Comparison of ENCODE assay signal across 1 cellular context in genomic region chr1:154237435-154237834, GRCh38.
A peak's percentile ranks its signal among the peaks of the same experiment; 100 is the strongest.
TF ChIP-seq lines count a peak whose summit lies in the region.

No MANE protein-coding gene starts in this region.

TF ChIP-seq in HepG2, 621 proteins besides CTCF, POLR2A, EP300 and RAD21 (continued from another document and continues in another):
- TF ChIP-seq, protein P1, sequence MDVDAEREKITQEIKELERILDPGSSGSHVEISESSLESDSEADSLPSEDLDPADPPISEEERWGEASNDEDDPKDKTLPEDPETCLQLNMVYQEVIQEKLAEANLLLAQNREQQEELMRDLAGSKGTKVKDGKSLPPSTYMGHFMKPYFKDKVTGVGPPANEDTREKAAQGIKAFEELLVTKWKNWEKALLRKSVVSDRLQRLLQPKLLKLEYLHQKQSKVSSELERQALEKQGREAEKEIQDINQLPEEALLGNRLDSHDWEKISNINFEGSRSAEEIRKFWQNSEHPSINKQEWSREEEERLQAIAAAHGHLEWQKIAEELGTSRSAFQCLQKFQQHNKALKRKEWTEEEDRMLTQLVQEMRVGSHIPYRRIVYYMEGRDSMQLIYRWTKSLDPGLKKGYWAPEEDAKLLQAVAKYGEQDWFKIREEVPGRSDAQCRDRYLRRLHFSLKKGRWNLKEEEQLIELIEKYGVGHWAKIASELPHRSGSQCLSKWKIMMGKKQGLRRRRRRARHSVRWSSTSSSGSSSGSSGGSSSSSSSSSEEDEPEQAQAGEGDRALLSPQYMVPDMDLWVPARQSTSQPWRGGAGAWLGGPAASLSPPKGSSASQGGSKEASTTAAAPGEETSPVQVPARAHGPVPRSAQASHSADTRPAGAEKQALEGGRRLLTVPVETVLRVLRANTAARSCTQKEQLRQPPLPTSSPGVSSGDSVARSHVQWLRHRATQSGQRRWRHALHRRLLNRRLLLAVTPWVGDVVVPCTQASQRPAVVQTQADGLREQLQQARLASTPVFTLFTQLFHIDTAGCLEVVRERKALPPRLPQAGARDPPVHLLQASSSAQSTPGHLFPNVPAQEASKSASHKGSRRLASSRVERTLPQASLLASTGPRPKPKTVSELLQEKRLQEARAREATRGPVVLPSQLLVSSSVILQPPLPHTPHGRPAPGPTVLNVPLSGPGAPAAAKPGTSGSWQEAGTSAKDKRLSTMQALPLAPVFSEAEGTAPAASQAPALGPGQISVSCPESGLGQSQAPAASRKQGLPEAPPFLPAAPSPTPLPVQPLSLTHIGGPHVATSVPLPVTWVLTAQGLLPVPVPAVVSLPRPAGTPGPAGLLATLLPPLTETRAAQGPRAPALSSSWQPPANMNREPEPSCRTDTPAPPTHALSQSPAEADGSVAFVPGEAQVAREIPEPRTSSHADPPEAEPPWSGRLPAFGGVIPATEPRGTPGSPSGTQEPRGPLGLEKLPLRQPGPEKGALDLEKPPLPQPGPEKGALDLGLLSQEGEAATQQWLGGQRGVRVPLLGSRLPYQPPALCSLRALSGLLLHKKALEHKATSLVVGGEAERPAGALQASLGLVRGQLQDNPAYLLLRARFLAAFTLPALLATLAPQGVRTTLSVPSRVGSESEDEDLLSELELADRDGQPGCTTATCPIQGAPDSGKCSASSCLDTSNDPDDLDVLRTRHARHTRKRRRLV (CRISPR knock-in tag; IDR thresholded peaks at IDR 0.05): no peak
- TF ChIP-seq ZNF709 (CRISPR knock-in tag; IDR thresholded peaks at IDR 0.05): no peak
- TF ChIP-seq HOXA5 (CRISPR knock-in tag; IDR thresholded peaks at IDR 0.05): no peak
- TF ChIP-seq BCL6 (CRISPR knock-in tag; IDR thresholded peaks at IDR 0.05): peak; percentile 67
- TF ChIP-seq, protein P2, sequence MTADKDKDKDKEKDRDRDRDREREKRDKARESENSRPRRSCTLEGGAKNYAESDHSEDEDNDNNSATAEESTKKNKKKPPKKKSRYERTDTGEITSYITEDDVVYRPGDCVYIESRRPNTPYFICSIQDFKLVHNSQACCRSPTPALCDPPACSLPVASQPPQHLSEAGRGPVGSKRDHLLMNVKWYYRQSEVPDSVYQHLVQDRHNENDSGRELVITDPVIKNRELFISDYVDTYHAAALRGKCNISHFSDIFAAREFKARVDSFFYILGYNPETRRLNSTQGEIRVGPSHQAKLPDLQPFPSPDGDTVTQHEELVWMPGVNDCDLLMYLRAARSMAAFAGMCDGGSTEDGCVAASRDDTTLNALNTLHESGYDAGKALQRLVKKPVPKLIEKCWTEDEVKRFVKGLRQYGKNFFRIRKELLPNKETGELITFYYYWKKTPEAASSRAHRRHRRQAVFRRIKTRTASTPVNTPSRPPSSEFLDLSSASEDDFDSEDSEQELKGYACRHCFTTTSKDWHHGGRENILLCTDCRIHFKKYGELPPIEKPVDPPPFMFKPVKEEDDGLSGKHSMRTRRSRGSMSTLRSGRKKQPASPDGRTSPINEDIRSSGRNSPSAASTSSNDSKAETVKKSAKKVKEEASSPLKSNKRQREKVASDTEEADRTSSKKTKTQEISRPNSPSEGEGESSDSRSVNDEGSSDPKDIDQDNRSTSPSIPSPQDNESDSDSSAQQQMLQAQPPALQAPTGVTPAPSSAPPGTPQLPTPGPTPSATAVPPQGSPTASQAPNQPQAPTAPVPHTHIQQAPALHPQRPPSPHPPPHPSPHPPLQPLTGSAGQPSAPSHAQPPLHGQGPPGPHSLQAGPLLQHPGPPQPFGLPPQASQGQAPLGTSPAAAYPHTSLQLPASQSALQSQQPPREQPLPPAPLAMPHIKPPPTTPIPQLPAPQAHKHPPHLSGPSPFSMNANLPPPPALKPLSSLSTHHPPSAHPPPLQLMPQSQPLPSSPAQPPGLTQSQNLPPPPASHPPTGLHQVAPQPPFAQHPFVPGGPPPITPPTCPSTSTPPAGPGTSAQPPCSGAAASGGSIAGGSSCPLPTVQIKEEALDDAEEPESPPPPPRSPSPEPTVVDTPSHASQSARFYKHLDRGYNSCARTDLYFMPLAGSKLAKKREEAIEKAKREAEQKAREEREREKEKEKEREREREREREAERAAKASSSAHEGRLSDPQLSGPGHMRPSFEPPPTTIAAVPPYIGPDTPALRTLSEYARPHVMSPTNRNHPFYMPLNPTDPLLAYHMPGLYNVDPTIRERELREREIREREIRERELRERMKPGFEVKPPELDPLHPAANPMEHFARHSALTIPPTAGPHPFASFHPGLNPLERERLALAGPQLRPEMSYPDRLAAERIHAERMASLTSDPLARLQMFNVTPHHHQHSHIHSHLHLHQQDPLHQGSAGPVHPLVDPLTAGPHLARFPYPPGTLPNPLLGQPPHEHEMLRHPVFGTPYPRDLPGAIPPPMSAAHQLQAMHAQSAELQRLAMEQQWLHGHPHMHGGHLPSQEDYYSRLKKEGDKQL (CRISPR knock-in tag; IDR thresholded peaks at IDR 0.05; ENCODE audit: low read depth): peak; percentile 76; the same call in 1 of the 2 replicates
- TF ChIP-seq CHD4 (IDR thresholded peaks at IDR 0.05; ENCODE audit: borderline replicate concordance, low read length): no peak
- TF ChIP-seq ZFY (CRISPR knock-in tag; IDR thresholded peaks at IDR 0.05): peak; percentile 64
- peak; percentile 75 for TF ChIP-seq PPARG (CRISPR knock-in tag; conservative IDR thresholded peaks at IDR 0.05)
- 0 out of 2 replicates have a peak, but pooled peaks have one; percentile 40 for TF ChIP-seq MED13 (CRISPR knock-in tag; IDR thresholded peaks at IDR 0.05)
- TF ChIP-seq BHLHE40 (IDR thresholded peaks at IDR 0.05; ENCODE audit: low read length): no peak
- no peak for TF ChIP-seq SKI (IDR thresholded peaks at IDR 0.05; ENCODE audit: partially characterized antibody)
- TF ChIP-seq MEF2D (CRISPR knock-in tag; IDR thresholded peaks at IDR 0.05): peak; percentile 75; the same call in 1 of the 2 replicates
- no peak for TF ChIP-seq ZNF160 (CRISPR knock-in tag; IDR thresholded peaks at IDR 0.05)
- TF ChIP-seq ZNF761 (CRISPR knock-in tag; conservative IDR thresholded peaks at IDR 0.05): no peak
- no peak for TF ChIP-seq ZNF879 (CRISPR knock-in tag; IDR thresholded peaks at IDR 0.05)
- peak; percentile 86 for TF ChIP-seq FOXA3 (CRISPR knock-in tag; IDR thresholded peaks at IDR 0.05)
- TF ChIP-seq KMT2A (CRISPR knock-in tag; IDR thresholded peaks at IDR 0.05): no peak
- TF ChIP-seq ETS1 (CRISPR knock-in tag; IDR thresholded peaks at IDR 0.05): no peak
- peak; percentile 72; the same call in 1 of the 2 replicates for TF ChIP-seq FOXK1 (CRISPR knock-in tag; IDR thresholded peaks at IDR 0.05; ENCODE audit: borderline replicate concordance, low read depth)
- peak; percentile 81 for TF ChIP-seq TCF7 (IDR thresholded peaks at IDR 0.05; ENCODE audit: low read depth)
- no peak for TF ChIP-seq ZNF570 (CRISPR knock-in tag; IDR thresholded peaks at IDR 0.05; ENCODE audit: borderline replicate concordance)
- peak; percentile 72; the same call in 1 of the 2 replicates for TF ChIP-seq RXRB (CRISPR knock-in tag; IDR thresholded peaks at IDR 0.05; ENCODE audit: borderline replicate concordance)
- TF ChIP-seq ZNF205 (CRISPR knock-in tag; IDR thresholded peaks at IDR 0.05): no peak
- TF ChIP-seq GATA4 (IDR thresholded peaks at IDR 0.05; ENCODE audit: borderline replicate concordance, low read depth): peak; percentile 87
- TF ChIP-seq ZNF12 (CRISPR knock-in tag; IDR thresholded peaks at IDR 0.05): no peak; the same call in 1 of the 2 replicates
- no peak for TF ChIP-seq ZFP41 (CRISPR knock-in tag; IDR thresholded peaks at IDR 0.05; ENCODE audit: borderline replicate concordance)
- no peak for TF ChIP-seq DRAP1 (CRISPR knock-in tag; IDR thresholded peaks at IDR 0.05)
- TF ChIP-seq YEATS2 (CRISPR knock-in tag; IDR thresholded peaks at IDR 0.05; ENCODE audit: borderline replicate concordance): no peak
- peak; percentile 57; the same call in 1 of the 2 replicates for TF ChIP-seq TARDBP (CRISPR knock-in tag; IDR thresholded peaks at IDR 0.05)
- no peak for TF ChIP-seq TOPORS (CRISPR knock-in tag; IDR thresholded peaks at IDR 0.05)
- no peak for TF ChIP-seq MYC (CRISPR knock-in tag; IDR thresholded peaks at IDR 0.05; ENCODE audit: borderline replicate concordance)
- TF ChIP-seq ZNF557 (CRISPR knock-in tag; IDR thresholded peaks at IDR 0.05): 0 out of 2 replicates have a peak, but pooled peaks have one; percentile 62
- no peak for TF ChIP-seq ZSCAN30 (CRISPR knock-in tag; IDR thresholded peaks at IDR 0.05)
- 0 out of 2 replicates have a peak, but pooled peaks have one; percentile 45 for TF ChIP-seq ZNF670 (CRISPR knock-in tag; IDR thresholded peaks at IDR 0.05; ENCODE audit: borderline replicate concordance)
- TF ChIP-seq HNF4A (CRISPR knock-in tag; IDR thresholded peaks at IDR 0.05): peak; percentile 96
- TF ChIP-seq, protein P3, sequence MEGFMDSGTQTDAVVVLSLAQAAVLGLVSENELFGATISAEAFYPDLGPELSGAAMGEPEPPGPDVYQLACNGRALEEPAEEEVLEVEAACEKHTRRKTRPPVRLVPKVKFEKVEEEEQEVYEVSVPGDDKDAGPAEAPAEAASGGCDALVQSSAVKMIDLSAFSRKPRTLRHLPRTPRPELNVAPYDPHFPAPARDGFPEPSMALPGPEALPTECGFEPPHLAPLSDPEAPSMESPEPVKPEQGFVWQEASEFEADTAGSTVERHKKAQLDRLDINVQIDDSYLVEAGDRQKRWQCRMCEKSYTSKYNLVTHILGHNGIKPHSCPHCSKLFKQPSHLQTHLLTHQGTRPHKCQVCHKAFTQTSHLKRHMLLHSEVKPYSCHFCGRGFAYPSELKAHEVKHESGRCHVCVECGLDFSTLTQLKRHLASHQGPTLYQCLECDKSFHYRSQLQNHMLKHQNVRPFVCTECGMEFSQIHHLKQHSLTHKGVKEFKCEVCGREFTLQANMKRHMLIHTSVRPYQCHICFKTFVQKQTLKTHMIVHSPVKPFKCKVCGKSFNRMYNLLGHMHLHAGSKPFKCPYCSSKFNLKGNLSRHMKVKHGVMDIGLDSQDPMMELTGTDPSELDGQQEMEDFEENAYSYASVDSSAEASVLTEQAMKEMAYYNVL (CRISPR knock-in tag; IDR thresholded peaks at IDR 0.05; ENCODE audit: borderline replicate concordance): peak; percentile 93
- no peak for TF ChIP-seq E2F1 (CRISPR knock-in tag; IDR thresholded peaks at IDR 0.05)
- TF ChIP-seq HNF4G (IDR thresholded peaks at IDR 0.05; ENCODE audit: borderline replicate concordance, low read depth, low read length): peak; percentile 80
- peak; percentile 32; the same call in 1 of the 2 replicates for TF ChIP-seq HNF4G (CRISPR knock-in tag; IDR thresholded peaks at IDR 0.05; ENCODE audit: borderline replicate concordance, low read depth)
- TF ChIP-seq MEIS2 (CRISPR knock-in tag; IDR thresholded peaks at IDR 0.05): peak; percentile 63; the same call in 1 of the 2 replicates
- TF ChIP-seq ZNF558 (CRISPR knock-in tag; IDR thresholded peaks at IDR 0.05; ENCODE audit: borderline replicate concordance): no peak
- TF ChIP-seq ISX (CRISPR knock-in tag; conservative IDR thresholded peaks at IDR 0.05): no peak
- TF ChIP-seq ZSCAN12 (CRISPR knock-in tag; IDR thresholded peaks at IDR 0.05): no peak
- peak; percentile 81 for TF ChIP-seq NCOA2 (CRISPR knock-in tag; IDR thresholded peaks at IDR 0.05)
- TF ChIP-seq KAT8 (CRISPR knock-in tag; IDR thresholded peaks at IDR 0.05): peak; percentile 73
- peak; percentile 49 for TF ChIP-seq MED1 (CRISPR knock-in tag; IDR thresholded peaks at IDR 0.05)
- TF ChIP-seq FOXP1 (IDR thresholded peaks at IDR 0.05): no peak
- TF ChIP-seq FOXP1 (CRISPR knock-in tag; IDR thresholded peaks at IDR 0.05): peak; percentile 71
- TF ChIP-seq ZNF503 (CRISPR knock-in tag; IDR thresholded peaks at IDR 0.05): peak; percentile 80
- no peak for TF ChIP-seq CHD2 (IDR thresholded peaks at IDR 0.05; ENCODE audit: low read depth, low read length)
- TF ChIP-seq PLRG1 (conservative IDR thresholded peaks at IDR 0.05): no peak
